Comparison of ENCODE assay signal across 13 cellular contexts in the genomic region with DNA sequence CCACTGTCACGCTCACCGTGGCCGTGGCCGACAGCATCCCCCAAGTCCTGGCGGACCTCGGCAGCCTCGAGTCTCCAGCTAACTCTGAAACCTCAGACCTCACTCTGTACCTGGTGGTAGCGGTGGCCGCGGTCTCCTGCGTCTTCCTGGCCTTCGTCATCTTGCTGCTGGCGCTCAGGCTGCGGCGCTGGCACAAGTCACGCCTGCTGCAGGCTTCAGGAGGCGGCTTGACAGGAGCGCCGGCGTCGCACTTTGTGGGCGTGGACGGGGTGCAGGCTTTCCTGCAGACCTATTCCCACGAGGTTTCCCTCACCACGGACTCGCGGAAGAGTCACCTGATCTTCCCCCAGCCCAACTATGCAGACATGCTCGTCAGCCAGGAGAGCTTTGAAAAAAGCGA. TPM values are rescaled to one million over a fixed set of nuclear protein-coding genes. Genes with fewer than 3 reads are reported as not detected.
A peak's percentile ranks its signal among the peaks of the same experiment; 100 is the strongest.
DNase-seq lines count a peak whose midpoint lies in the region; ATAC-seq and TF ChIP-seq lines count a peak whose summit lies in the region.
"Not testable (repeated sequence)": the region's sequence is repeated elsewhere in the genome, so short reads cannot be mapped to it uniquely, and the experiment has no call there.
"Had no signal": no experiment of that assay in that cellular context is flagged by ENCODE, and none has a peak within 500 bp of the region (broad histone marks: within the 10 kb centered on the region; RNA-seq: fewer than 3 reads in every experiment).

No MANE protein-coding gene starts in this region.

- WGBS in psoas muscle, 3 donors, result 36 to 38% (median 37%) methylated on average over 23 to 29 of the region's 29 CpGs

- not testable (repeated sequence) for H3K4me1 ChIP-seq in BLaER1, psoas muscle
- H3K4me1 ChIP-seq in adipocyte (ENCODE audit: control insufficient read depth, insufficient read depth, low read length), result peaks cover 16% of the 10 kb centered on the region

- DNase-seq in GM06990 (ENCODE audit: extremely low read depth, insufficient read length), result peak; percentile 24
- DNase-seq in T-helper 17 cell; adipocyte (ENCODE audit: low read depth); coronary artery (ENCODE audit: low spot score); fibroblast of the aortic adventitia (ENCODE audit: low read depth); memory B cell (ENCODE audit: low spot score in 2 of 2); psoas muscle: not testable (repeated sequence)

- H3K4me1 Mint-ChIP-seq in T-helper 17 cell, memory B cell: not testable (repeated sequence)

- H3K36me3 ChIP-seq in BLaER1; GM06990 (ENCODE audit: control insufficient read depth, insufficient read depth, low read length); adipocyte (ENCODE audit: control insufficient read depth, insufficient read depth, low read length, severe bottlenecking); psoas muscle (ENCODE audit: insufficient read depth in 1 of 2, low read depth in 1 of 2): not testable (repeated sequence)

- intact Hi-C loops in psoas muscle (cut with DNase I), result loop anchor here (5.0 kb wide), 3 partner anchors 45 to 125 kb away; partner anchors contain the start of gene PCDHGC3 (in 1 of the 2)

- H3K27me3 Mint-ChIP-seq in T-helper 17 cell (peaks cover 52% of the 10 kb centered on the region), memory B cell (peaks cover 10% of the 10 kb centered on the region)

- H3K4me3 ChIP-seq in BLaER1, result peak overlapping the region; percentile 14; the same call in 1 of the 2 replicates
- H3K4me3 ChIP-seq in GM06990 (replicated peaks; ENCODE audit: low read depth, low read length), result not testable (repeated sequence)
- peak overlapping the region; percentile 85 for H3K4me3 ChIP-seq in adipocyte (ENCODE audit: low read length)
- peak overlapping the region; percentile 35 for H3K4me3 ChIP-seq in coronary artery
- peak overlapping the region; percentile 31 for H3K4me3 ChIP-seq in fibroblast of the aortic adventitia (ENCODE audit: low read depth, low read length)
- peak overlapping the region; percentile 20 for H3K4me3 ChIP-seq in psoas muscle

- peaks cover 63% of the 10 kb centered on the region for H3K9me3 ChIP-seq in BLaER1
- not testable (repeated sequence) for H3K9me3 ChIP-seq in T-helper 17 cell (ENCODE audit: control insufficient read depth, low read length, poor library complexity, severe bottlenecking); psoas muscle
- peaks cover 15% of the 10 kb centered on the region for H3K9me3 ChIP-seq in adipocyte (ENCODE audit: control insufficient read depth, low read length)

- not testable (repeated sequence) for H3K27me3 ChIP-seq in BLaER1; GM06990 (replicated peaks; ENCODE audit: control insufficient read depth, insufficient read depth, low read length); adipocyte (replicated peaks; ENCODE audit: control insufficient read depth, insufficient read depth, low read length); psoas muscle (ENCODE audit: insufficient read depth in 3 of 3, low read length in 2 of 3)

- H3K27ac Mint-ChIP-seq in T-helper 17 cell, result not testable (repeated sequence)
- H3K27ac Mint-ChIP-seq in memory B cell, result peak overlapping the region; percentile 18

- H3K4me3 Mint-ChIP-seq in T-helper 17 cell, result peak overlapping the region; percentile 2
- H3K4me3 Mint-ChIP-seq in memory B cell, result not testable (repeated sequence)

- not testable (repeated sequence) for H3K9me3 Mint-ChIP-seq in memory B cell

- not testable (repeated sequence) for ATAC-seq in T-helper 17 cell; memory B cell (ENCODE audit: low read depth); psoas muscle

- H3K27ac ChIP-seq in BLaER1, coronary artery, psoas muscle: not testable (repeated sequence)

- not testable (repeated sequence) for H4K20me1 ChIP-seq in BLaER1

- not testable (repeated sequence) for H3K36me3 Mint-ChIP-seq in T-helper 17 cell (ENCODE audit: low read depth); memory B cell

- not testable (repeated sequence) for TF ChIP-seq CTCF in GM06990 (IDR thresholded peaks at IDR 0.05; ENCODE audit: insufficient read depth, low read length, poor library complexity, severe bottlenecking); coronary artery (IDR thresholded peaks at IDR 0.05); fibroblast of the aortic adventitia (IDR thresholded peaks at IDR 0.05; ENCODE audit: insufficient read depth, low read length); psoas muscle (IDR thresholded peaks at IDR 0.05)

- H3K9ac ChIP-seq in BLaER1; adipocyte (ENCODE audit: low read length): not testable (repeated sequence)

- not testable (repeated sequence) for H3K4me2 ChIP-seq in BLaER1

RNA-seq across cellular contexts. Expression of gene PCDHGA12, which starts 2.4 kb away (rescaled TPM):
- total RNA-seq in T-helper 17 cell (not detected), fibroblast of the aortic adventitia (ENCODE audit: low replicate concordance) (39.7 and 50.5 TPM in 2 replicates), psoas muscle (1 to 10 TPM; 2.6 to 6.9 (median 3.6) TPM)
- under 1 TPM; 0.38 to 0.56 (median 0.39) TPM for polyA plus RNA-seq in psoas muscle
- total RNA-seq: A172; CD4-positive, CD25-positive, alpha-beta regulatory T cell had no signal
- polyA plus RNA-seq: CD14-positive monocyte; CD4-positive, alpha-beta memory T cell; CD4-positive, CD25-positive, alpha-beta regulatory T cell; CD8-positive, alpha-beta memory T cell had no signal

RNA-seq across cellular contexts. Expression of gene PCDHGA11, which starts 11.9 kb away (rescaled TPM):
- total RNA-seq in T-helper 17 cell (not detected), fibroblast of the aortic adventitia (ENCODE audit: low replicate concordance) (7.6 and 17.8 TPM in 2 replicates), psoas muscle (1 to 10 TPM in 3 of 4 donors, under 1 TPM in 1; 0.94 to 4.4 (median 2.9) TPM)
- polyA plus RNA-seq in psoas muscle, result under 1 TPM; 0.21 to 0.72 (median 0.45) TPM
- total RNA-seq: CD4-positive, CD25-positive, alpha-beta regulatory T cell had no signal
- polyA plus RNA-seq: CD14-positive monocyte; CD4-positive, alpha-beta memory T cell; CD4-positive, CD25-positive, alpha-beta regulatory T cell had no signal

RNA-seq across cellular contexts. Expression of gene PCDHGB7, which starts 15.2 kb away (rescaled TPM):
- total RNA-seq in T-helper 17 cell (not detected), fibroblast of the aortic adventitia (ENCODE audit: low replicate concordance) (16.7 and 22.1 TPM in 2 replicates), psoas muscle (1 to 10 TPM; 3.8 to 7.2 (median 5.7) TPM)
- polyA plus RNA-seq in psoas muscle, result 1 to 10 TPM in 1 of 3 donors, under 1 TPM in 2; 0.70 to 1.1 (median 0.90) TPM
- total RNA-seq: CD4-positive, CD25-positive, alpha-beta regulatory T cell had no signal
- polyA plus RNA-seq: CD14-positive monocyte; CD4-positive, CD25-positive, alpha-beta regulatory T cell; CD8-positive, alpha-beta memory T cell had no signal

RNA-seq across cellular contexts. Expression of gene PCDHGA10, which starts 19.9 kb away (rescaled TPM):
- total RNA-seq in T-helper 17 cell, result under 1 TPM; 0.10 to 0.18 TPM
- total RNA-seq in fibroblast of the aortic adventitia (ENCODE audit: low replicate concordance), result 10.6 and 22.2 TPM in 2 replicates
- total RNA-seq in psoas muscle, result 1 to 10 TPM in 3 of 4 donors, under 1 TPM in 1; 0.86 to 3.9 (median 2.8) TPM
- under 1 TPM; 0.27 to 0.56 (median 0.39) TPM for polyA plus RNA-seq in psoas muscle
- total RNA-seq: CD4-positive, CD25-positive, alpha-beta regulatory T cell had no signal
- polyA plus RNA-seq: CD14-positive monocyte; CD4-positive, alpha-beta memory T cell; CD4-positive, CD25-positive, alpha-beta regulatory T cell had no signal

RNA-seq across cellular contexts. Expression of gene PCDHGB6, which starts 24.9 kb away (rescaled TPM):
- under 1 TPM; 0.10 to 0.20 TPM for total RNA-seq in T-helper 17 cell
- 3.8 and 5.8 TPM in 2 replicates for total RNA-seq in fibroblast of the aortic adventitia (ENCODE audit: low replicate concordance)
- total RNA-seq in psoas muscle, result 1 to 10 TPM; 2.0 to 4.1 (median 2.9) TPM
- polyA plus RNA-seq in psoas muscle, result under 1 TPM; 0.46 to 0.83 (median 0.82) TPM
- total RNA-seq: CD4-positive, CD25-positive, alpha-beta regulatory T cell had no signal
- polyA plus RNA-seq: CD4-positive, CD25-positive, alpha-beta regulatory T cell had no signal

Comparison
In these comparisons a context has a peak if more than half of its experiments do, and no peak if none do; other contexts are left out.
1. RNA of gene PCDHGB7, which starts 15.2 kb away (total RNA-seq): 16.7 to 22.1 TPM in fibroblast of the aortic adventitia and 3.8 to 7.2 TPM in psoas muscle; not detected in T-helper 17 cell; every median in the first group is over 4 times any median in the second.